8 cellular contexts compared by ENCODE assay signal in genomic region chr10:89414146-89414878, GRCh38. TPM values are rescaled to one million over a fixed set of nuclear protein-coding genes. Genes with fewer than 3 reads are reported as not detected.
DNase-seq lines count a peak whose midpoint lies in the region; ATAC-seq and TF ChIP-seq lines count a peak whose summit lies in the region.

Gene IFIT5 (plus strand): TSS chr10:89414568. CDS start chr10:89414799, 231 bp downstream.

- peak; percentile 82 for ATAC-seq in HG02973 (IDR thresholded peaks at IDR 0.05; ENCODE audit: unreplicated experiment)

- H3K4me3 ChIP-seq in choroid plexus epithelial cell (ENCODE audit: low read depth, low read length) = peak within 1 kb of the TSS; percentile 81
- H3K4me3 ChIP-seq in kidney epithelial cell (ENCODE audit: low read depth, low read length) = peak within 1 kb of the TSS; percentile 71

- no peaks in the 10 kb centered on the region for H3K36me3 ChIP-seq in kidney epithelial cell (ENCODE audit: control insufficient read depth, insufficient read depth, low read length)

- no peaks in the 10 kb centered on the region for H3K27me3 ChIP-seq in kidney epithelial cell (ENCODE audit: control insufficient read depth, insufficient read depth, low read length)

- TF ChIP-seq CTCF in choroid plexus epithelial cell (conservative IDR thresholded peaks at IDR 0.05; ENCODE audit: low read depth, low read length) (no peak), kidney epithelial cell (IDR thresholded peaks at IDR 0.05; ENCODE audit: insufficient read depth, low read length, poor library complexity, severe bottlenecking) (no peak)

- DNase-seq in SIG-M5 treated with dmso at 0.1 percent for 504 hours (lab: John Stamatoyannopoulos, UW; ENCODE audit: unreplicated experiment) (peak; percentile 60), SIG-M5 (lab: John Stamatoyannopoulos, UW) (no peak), NCI-H2227 treated with DMSO at 0.1 percent for 48 hours (lab: John Stamatoyannopoulos, UW) (peak; percentile 57), choroid plexus epithelial cell (ENCODE audit: low read depth) (peak; percentile 82), kidney epithelial cell (ENCODE audit: low read depth) (no peak)
- peak; percentile 69 for DNase-seq in activated CD4-positive, alpha-beta T cell treated with anti-CD3 and anti-CD28 coated beads for 1 hour
- peak; percentile 40 to 44 for DNase-seq in stimulated activated CD4-positive, alpha-beta T cell treated with anti-CD3 and anti-CD28 coated beads, Interleukin-15, amount 100 ng/mL, for 1 hour (ENCODE audit: low read depth in 1 of 2, low spot score in 1 of 2)

RNA-seq across cellular contexts. Expression of gene IFIT5, which starts in this region (rescaled TPM):
- 24.9 and 28.8 TPM in 2 replicates for total RNA-seq in kidney epithelial cell

Comparison
In these comparisons a context has a peak if more than half of its experiments do, and no peak if none do; other contexts are left out.
1. DNase-seq: peak in SIG-M5 treated with dmso at 0.1 percent for 504 hours (single experiment), NCI-H2227 treated with DMSO at 0.1 percent for 48 hours (single experiment), activated CD4-positive, alpha-beta T cell treated with anti-CD3 and anti-CD28 coated beads for 1 hour (single experiment), choroid plexus epithelial cell (single experiment) and stimulated activated CD4-positive, alpha-beta T cell treated with anti-CD3 and anti-CD28 coated beads, Interleukin-15, amount 100 ng/mL, for 1 hour (2 of 2); none in SIG-M5 (single experiment) and kidney epithelial cell (single experiment).